Comparison of ENCODE assay signal across 7 cellular contexts in genomic region chr3:198079771-198080520, GRCh38.
DNase-seq lines count a peak whose midpoint lies in the region; ATAC-seq, FAIRE-seq and TF ChIP-seq lines count a peak whose summit lies in the region.

No MANE protein-coding gene starts in this region.

- peaks cover 0 to 15% (median 9%) of the 10 kb centered on the region in 11 donors for H3K9me3 Mint-ChIP-seq in naive thymus-derived CD4-positive, alpha-beta T cell

- POLR2A ChIA-PET in endothelial cell of umbilical vein (lab: Charles Lee), result no interaction called here
- POLR2A ChIA-PET in naive thymus-derived CD4-positive, alpha-beta T cell (lab: Charles Lee), result interaction anchor here (0.7 to 1.8 kb wide), 3 partner anchors 8 to 1340 kb away, joined by 3 to 5 read pairs (median 3); partner anchors contain the start of gene PAK2

- peak overlapping the region; percentile 52 to 87 (median 79) for H3K4me3 Mint-ChIP-seq in naive thymus-derived CD4-positive, alpha-beta T cell

- H3K4me3 ChIP-seq in HUES48 (ENCODE audit: low read depth, low read length), result peak overlapping the region; percentile 60
- H3K4me3 ChIP-seq in endothelial cell of umbilical vein (replicated peaks in 1 of 3; ENCODE audit: insufficient read depth in 1 of 3, low read depth in 1 of 3, low read length in 3 of 3), result peak overlapping the region in 2 of 3 experiments; percentile 16 to 20
- peak overlapping the region; percentile 61 for H3K4me3 ChIP-seq in naive thymus-derived CD4-positive, alpha-beta T cell (ENCODE audit: low read length)
- peak overlapping the region; percentile 46 to 66 for H3K4me3 ChIP-seq in stomach smooth muscle (ENCODE audit: low read length in 2 of 2)

- H3K27me3 ChIP-seq in HUES48 (ENCODE audit: control insufficient read depth, insufficient read depth, low read length), result peaks cover 85% of the 10 kb centered on the region
- H3K27me3 ChIP-seq in endothelial cell of umbilical vein (ENCODE audit: control insufficient read depth in 2 of 2, insufficient read depth in 2 of 2, low read length in 2 of 2), result peaks cover 36 to 73% of the 10 kb centered on the region in 2 experiments
- H3K27me3 ChIP-seq in naive thymus-derived CD4-positive, alpha-beta T cell (ENCODE audit: control insufficient read depth in 2 of 2, insufficient read depth in 2 of 2, low read length in 2 of 2), result peaks cover 3 to 21% of the 10 kb centered on the region in 2 donors
- peaks cover 26 to 53% of the 10 kb centered on the region in 2 donors for H3K27me3 ChIP-seq in stomach smooth muscle (ENCODE audit: control insufficient read depth in 1 of 2, insufficient read depth in 2 of 2, low read length in 2 of 2)

- H3K9me3 ChIP-seq in HUES48 (ENCODE audit: control insufficient read depth, insufficient read depth, low read length) (no peaks in the 10 kb centered on the region), endothelial cell of umbilical vein (replicated peaks; ENCODE audit: control insufficient read depth, insufficient read depth, low read length) (no peaks in the 10 kb centered on the region), stomach smooth muscle (ENCODE audit: control insufficient read depth in 2 of 2, low read length in 2 of 2) (no peaks in the 10 kb centered on the region)
- peaks cover 0 to 4% (median 0%) of the 10 kb centered on the region in 3 experiments for H3K9me3 ChIP-seq in naive thymus-derived CD4-positive, alpha-beta T cell (ENCODE audit: control insufficient read depth in 2 of 3, low read length in 3 of 3)

- H3K27ac Mint-ChIP-seq in naive thymus-derived CD4-positive, alpha-beta T cell, result peak overlapping the region in 2 of 9 donors; percentile 55 to 56

- H3K79me2 ChIP-seq in endothelial cell of umbilical vein (ENCODE audit: control insufficient read depth, insufficient read depth, low read length), result no peaks in the 10 kb centered on the region

- CTCF ChIA-PET in endothelial cell of umbilical vein (lab: Charles Lee), result interaction anchor here (0.7 to 2.3 kb wide), 20 partner anchors 8 to 175 kb away, joined by 3 to 20 read pairs (median 5); no protein-coding TSS in a partner anchor
- CTCF ChIA-PET in naive thymus-derived CD4-positive, alpha-beta T cell (lab: Charles Lee), result interaction anchor here (0.9 to 1.4 kb wide), 4 partner anchors 9 to 21 kb away, joined by 3 to 8 read pairs (median 4); no protein-coding TSS in a partner anchor

- TF ChIP-seq CTCF in endothelial cell of umbilical vein (IDR thresholded peaks at IDR 0.05; ENCODE audit: extremely low read depth in 1 of 2, insufficient read depth in 1 of 2, low read depth in 1 of 2, low read length in 2 of 2), result no peak

- intact Hi-C loops in endothelial cell of umbilical vein (cut with micrococcal nuclease), result loop anchor here (2.0 to 5.0 kb wide), 2 partner anchors 118 to 173 kb away; partner anchors contain the start of gene LMLN
- intact Hi-C loops in naive thymus-derived CD4-positive, alpha-beta T cell (cut with micrococcal nuclease), result loop anchor here (1.0 to 5.0 kb wide), 3 partner anchors 119 to 173 kb away; partner anchors contain the start of gene LMLN (in 2 of the 2)

- peaks cover 19 to 63% (median 35%) of the 10 kb centered on the region in 5 donors for H3K27me3 Mint-ChIP-seq in naive thymus-derived CD4-positive, alpha-beta T cell

- H3K36me3 ChIP-seq in HUES48 (ENCODE audit: control insufficient read depth, insufficient read depth, low read length) (no peaks in the 10 kb centered on the region), endothelial cell of umbilical vein (ENCODE audit: control insufficient read depth in 2 of 2, extremely low read depth in 1 of 2, insufficient read depth in 2 of 2, low read length in 2 of 2) (no peaks in the 10 kb centered on the region), stomach smooth muscle (ENCODE audit: control insufficient read depth in 2 of 2, insufficient read depth in 2 of 2, low read length in 2 of 2) (no peaks in the 10 kb centered on the region)
- no peaks in the 10 kb centered on the region for H3K36me3 ChIP-seq in naive thymus-derived CD4-positive, alpha-beta T cell (ENCODE audit: control insufficient read depth in 2 of 3, insufficient read depth in 3 of 3, low read length in 3 of 3)

- peak overlapping the region; percentile 51 for H3K4me2 ChIP-seq in endothelial cell of umbilical vein (ENCODE audit: insufficient read depth, low read length)

- peak; percentile 52 to 56 for DNase-seq in activated CD4-positive, alpha-beta T cell treated with anti-CD3 and anti-CD28 coated beads for 4 hours
- no peak for DNase-seq in endothelial cell of umbilical vein (ENCODE audit: low read depth, low spot score)
- DNase-seq in naive thymus-derived CD4-positive, alpha-beta T cell, result peak in 6 of 9 donors; percentile 25 to 51 (median 34)
- DNase-seq in 8988T, result no peak

- H2AFZ ChIP-seq in endothelial cell of umbilical vein (ENCODE audit: low read depth, low read length), result peak overlapping the region; percentile 73

- H3K9me1 ChIP-seq in endothelial cell of umbilical vein (replicated peaks; ENCODE audit: control insufficient read depth, extremely low read depth, insufficient read depth, low read length), result no peaks in the 10 kb centered on the region

- dilution Hi-C loops in endothelial cell of umbilical vein (cut with MboI; ENCODE audit: extremely low pct_ligation_motif_present, low sequenced_read_pairs), result no loop called here

- no peak for TF ChIP-seq POLR2A in endothelial cell of umbilical vein (IDR thresholded peaks at IDR 0.05; ENCODE audit: low read depth, low read length)

- H3K4me1 Mint-ChIP-seq in naive thymus-derived CD4-positive, alpha-beta T cell, result peaks cover 0 to 12% (median 6%) of the 10 kb centered on the region in 7 donors

- ATAC-seq in GM19023 (IDR thresholded peaks at IDR 0.05; ENCODE audit: unreplicated experiment), result peak; percentile 17
- peak; percentile 56 for ATAC-seq in naive thymus-derived CD4-positive, alpha-beta T cell

- BruUV-seq in endothelial cell of umbilical vein (replicated peaks; lab: Mats Ljungman, UMichigan), result no TSS peak

- H3K36me3 Mint-ChIP-seq in naive thymus-derived CD4-positive, alpha-beta T cell, result no peaks in the 10 kb centered on the region

- FAIRE-seq in endothelial cell of umbilical vein (lab: Jason Lieb, UNC), result no peak

- no peaks in the 10 kb centered on the region for H4K20me1 ChIP-seq in endothelial cell of umbilical vein (replicated peaks; ENCODE audit: control insufficient read depth, extremely low read depth, insufficient read depth, low read length)

- H3K9ac ChIP-seq in HUES48 (ENCODE audit: low read depth, low read length), result no peak overlapping the region
- no peak overlapping the region for H3K9ac ChIP-seq in endothelial cell of umbilical vein (replicated peaks; ENCODE audit: extremely low read depth, insufficient read depth, low read length)
- no peak overlapping the region for H3K9ac ChIP-seq in stomach smooth muscle (ENCODE audit: low read length in 2 of 2)

- H3K27ac ChIP-seq in HUES48 (ENCODE audit: low read depth, low read length) (no peak overlapping the region), endothelial cell of umbilical vein (ENCODE audit: insufficient read depth, low read depth, low read length) (no peak overlapping the region), stomach smooth muscle (ENCODE audit: low read length) (no peak overlapping the region)
- no peak overlapping the region for H3K27ac ChIP-seq in naive thymus-derived CD4-positive, alpha-beta T cell (ENCODE audit: low read depth, low read length)

- H3K4me1 ChIP-seq in HUES48 (ENCODE audit: control insufficient read depth, insufficient read depth, low read length) (no peaks in the 10 kb centered on the region), endothelial cell of umbilical vein (ENCODE audit: control insufficient read depth, extremely low read depth, insufficient read depth, low read length) (peaks cover 4% of the 10 kb centered on the region), stomach smooth muscle (ENCODE audit: control insufficient read depth, insufficient read depth, low read length) (peaks cover 12% of the 10 kb centered on the region)
- H3K4me1 ChIP-seq in naive thymus-derived CD4-positive, alpha-beta T cell (ENCODE audit: control insufficient read depth in 2 of 2, insufficient read depth in 2 of 2, low read length in 2 of 2), result peaks cover 0 to 5% of the 10 kb centered on the region in 2 donors

TF ChIP-seq in endothelial cell of umbilical vein, 7 proteins besides CTCF, POLR2A, EP300 and RAD21:
- no peak for TF ChIP-seq JUN (IDR thresholded peaks at IDR 0.05; ENCODE audit: borderline replicate concordance, insufficient read depth, insufficient read length, low read depth)
- TF ChIP-seq EZH2 (IDR thresholded peaks at IDR 0.05; ENCODE audit: borderline replicate concordance, low read depth, low read length, severe bottlenecking), result no peak
- TF ChIP-seq FOS (IDR thresholded peaks at IDR 0.05; ENCODE audit: borderline replicate concordance, insufficient read depth, low read length), result no peak
- TF ChIP-seq MYC (IDR thresholded peaks at IDR 0.05; ENCODE audit: low read depth, low read length), result no peak
- TF ChIP-seq POLR2AphosphoS5 (IDR thresholded peaks at IDR 0.05; ENCODE audit: insufficient read depth, low read depth, low read length), result no peak

Comparison
In these comparisons a context has a peak if more than half of its experiments do, and no peak if none do; other contexts are left out.
1. DNase-seq: peak in activated CD4-positive, alpha-beta T cell treated with anti-CD3 and anti-CD28 coated beads for 4 hours (2 of 2) and naive thymus-derived CD4-positive, alpha-beta T cell (6 of 9); none in endothelial cell of umbilical vein (single experiment) and 8988T (single experiment).
2. Peak in every context shown above with its lines, with median percentiles within 50 percentile points of each other: H3K4me3 ChIP-seq.